23 cellular contexts compared by ENCODE assay signal in the genomic region with DNA sequence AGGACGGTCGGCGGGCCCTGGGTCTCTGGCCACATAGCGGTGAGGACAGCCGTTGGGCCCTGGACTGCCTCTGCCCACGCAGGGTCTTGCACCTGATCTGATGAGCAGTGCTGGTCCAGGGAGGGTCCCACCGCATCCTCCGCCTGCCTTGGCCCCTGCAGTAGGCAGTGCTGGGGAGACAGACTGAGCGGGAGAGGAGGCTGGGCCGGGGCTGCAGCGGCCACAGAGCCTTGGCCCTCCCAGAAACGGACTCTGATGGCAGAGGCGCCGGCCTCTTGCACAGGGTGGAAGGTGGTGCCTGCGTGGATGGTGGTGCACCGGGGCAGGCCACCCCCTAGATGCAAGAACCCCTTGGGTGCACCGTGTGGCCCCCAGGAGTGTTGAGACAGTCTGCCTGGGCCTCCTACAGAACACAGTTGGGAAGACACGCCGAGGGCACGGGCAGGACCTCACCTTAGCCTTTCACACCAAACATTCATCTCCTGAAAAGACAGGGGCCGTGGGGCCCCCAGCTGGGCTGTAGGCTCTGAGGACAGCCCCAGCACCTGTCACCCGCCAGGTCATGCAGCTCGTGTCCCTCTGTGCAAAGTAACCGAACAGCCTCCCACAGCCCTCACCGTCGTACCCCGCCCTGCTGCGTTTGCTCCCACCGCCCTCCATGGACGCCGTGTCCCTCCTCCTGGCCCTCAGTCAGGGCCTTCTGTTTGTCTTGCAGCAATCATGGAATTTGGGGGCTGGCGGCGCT. TPM values are rescaled to one million over a fixed set of nuclear protein-coding genes. Genes with fewer than 3 reads are reported as not detected.
DNase-seq lines count a peak whose midpoint lies in the region; ATAC-seq, FAIRE-seq and TF ChIP-seq lines count a peak whose summit lies in the region.
"Had no signal": no experiment of that assay in that cellular context is flagged by ENCODE, and none has a peak within 500 bp of the region (broad histone marks: within the 10 kb centered on the region; RNA-seq: fewer than 3 reads in every experiment).

No MANE protein-coding gene starts in this region.

- no peak overlapping the region for H2BK12ac ChIP-seq in H1 (ENCODE audit: low read depth, low read length)

- peaks cover 2% of the 10 kb centered on the region for H3K4me1 Mint-ChIP-seq in activated naive CD4-positive, alpha-beta T cell treated with anti-CD3 and anti-CD28 coated beads, Interleukin-2, amount 10 ng/mL, durations not matched to agents 7 days and 5 days
- H3K4me1 Mint-ChIP-seq in CD8-positive, alpha-beta T cell (ENCODE audit: low read depth): peaks cover 32% of the 10 kb centered on the region
- peaks cover 35 to 72% of the 10 kb centered on the region in 2 donors for H3K4me1 Mint-ChIP-seq in stimulated activated naive B cell treated with anti-CD40 and anti-IgM and Interleukin-4, amounts not matched to agents 10 μg/mL and 1 μg/mL and 100 μg/mL, for 72 hours

- H3K79me2 ChIP-seq in H1 (ENCODE audit: control insufficient read depth in 1 of 2, insufficient read depth in 2 of 2, low read length in 2 of 2) (no peaks in the 10 kb centered on the region), PC-3 (ENCODE audit: low read length) (no peaks in the 10 kb centered on the region)

- intact Hi-C loops in CD8-positive, alpha-beta T cell (cut with DNase I, micrococcal nuclease): no loop called here
- intact Hi-C loops in PC-3 (cut with micrococcal nuclease): no loop called here

- no peak overlapping the region for H3K4ac ChIP-seq in H1 (replicated peaks; ENCODE audit: insufficient read length, low read depth, low read length)

- peak overlapping the region; percentile 65 for H3K27ac Mint-ChIP-seq in activated naive CD4-positive, alpha-beta T cell treated with anti-CD3 and anti-CD28 coated beads, Interleukin-2, amount 10 ng/mL, durations not matched to agents 7 days and 5 days
- peak overlapping the region; percentile 27 for H3K27ac Mint-ChIP-seq in CD8-positive, alpha-beta T cell
- peak overlapping the region; percentile 78 for H3K27ac Mint-ChIP-seq in stimulated activated naive B cell treated with anti-CD40 and anti-IgM and Interleukin-4, amounts not matched to agents 10 μg/mL and 1 μg/mL and 100 μg/mL, for 72 hours

- peaks cover 3% of the 10 kb centered on the region; the same call in 1 of the 2 replicates for H3K79me1 ChIP-seq in H1 (ENCODE audit: low read depth, low read length)

- no peak overlapping the region for H2BK20ac ChIP-seq in H1 (ENCODE audit: low read length)

- no peak overlapping the region for H3K23ac ChIP-seq in H1 (ENCODE audit: insufficient read length)

- H3F3A ChIP-seq in PC-3 (ENCODE audit: low read length, unreplicated experiment): no peaks in the 10 kb centered on the region

- H2BK15ac ChIP-seq in H1 (ENCODE audit: low read length): no peak overlapping the region

- H3K18ac ChIP-seq in H1 (ENCODE audit: extremely low read depth, low read length): no peak overlapping the region

- H2AK5ac ChIP-seq in H1 (ENCODE audit: low read depth, low read length): no peak overlapping the region

- no peak overlapping the region for H4K91ac ChIP-seq in H1 (replicated peaks; ENCODE audit: insufficient read length, low read length)

- H3K27me3 Mint-ChIP-seq in activated naive CD4-positive, alpha-beta T cell treated with anti-CD3 and anti-CD28 coated beads, Interleukin-2, amount 10 ng/mL, durations not matched to agents 7 days and 5 days: no peaks in the 10 kb centered on the region
- no peaks in the 10 kb centered on the region for H3K27me3 Mint-ChIP-seq in CD8-positive, alpha-beta T cell (ENCODE audit: low read depth)
- no peaks in the 10 kb centered on the region for H3K27me3 Mint-ChIP-seq in stimulated activated naive B cell treated with anti-CD40 and anti-IgM and Interleukin-4, amounts not matched to agents 10 μg/mL and 1 μg/mL and 100 μg/mL, for 72 hours

- TF ChIP-seq RAD21 in H1 (IDR thresholded peaks at IDR 0.05 in 1 of 2, conservative IDR thresholded peaks at IDR 0.05 in 1 of 2; ENCODE audit: low read depth in 2 of 2, low read length in 2 of 2): no peak

- no peaks in the 10 kb centered on the region for H3K23me2 ChIP-seq in H1 (ENCODE audit: low read depth, low read length)

- H2BK5ac ChIP-seq in H1 (ENCODE audit: low read depth, low read length): no peak overlapping the region

- H4K20me1 ChIP-seq in H1 (replicated peaks in 1 of 2; ENCODE audit: control insufficient read depth in 1 of 2, insufficient read depth in 2 of 2, low read length in 2 of 2) (no peaks in the 10 kb centered on the region), PC-3 (ENCODE audit: low read length) (no peaks in the 10 kb centered on the region)

- H3K14ac ChIP-seq in H1 (ENCODE audit: insufficient read length): no peak overlapping the region

- H3K4me2 ChIP-seq in H1 (ENCODE audit: insufficient read depth in 1 of 2, low read depth in 2 of 2, low read length in 2 of 2) (no peak overlapping the region), PC-3 (ENCODE audit: low read length) (no peak overlapping the region)

- no peak overlapping the region for H3K9ac ChIP-seq in H1 (replicated peaks in 1 of 4; ENCODE audit: extremely low read depth in 1 of 4, low read depth in 3 of 4, low read length in 3 of 4)
- no peak overlapping the region for H3K9ac ChIP-seq in PC-3 (ENCODE audit: low read length)

- DNase-seq in activated naive CD4-positive, alpha-beta T cell treated with anti-CD3 and anti-CD28 coated beads, Interleukin-2, amount 10 ng/mL, durations not matched to agents 7 days and 5 days: no peak
- DNase-seq in activated naive CD4-positive, alpha-beta T cell (lab: John Stamatoyannopoulos, UW): no peak
- no peak for DNase-seq in CD8-positive, alpha-beta T cell
- no peak for DNase-seq in H1 (ENCODE audit: low read depth in 1 of 2, low spot score in 2 of 2)
- DNase-seq in stimulated activated naive B cell treated with anti-CD40 and anti-IgM and Interleukin-4, amounts not matched to agents 10 μg/mL and 1 μg/mL and 100 μg/mL, for 72 hours: no peak
- DNase-seq in activated CD8-positive, alpha-beta memory T cell treated with anti-CD3 and anti-CD28 coated beads, Interleukin-2, amount 50 U/mL, for 48 hours: no peak
- no peak for DNase-seq in PC-3
- DNase-seq: AML-193; COR-L47; DMS 273 treated with DMSO at 0.1 percent for 48 hours; DMS79 treated with DMSO at 0.1 percent for 48 hours; KG1; NCI-H1092; NCI-H1436; NCI-H1930; NCI-H510A; NCI-H774; NK-92 treated with Interleukin-12 subunit alpha and Interleukin-12 subunit beta, amount 100 ng/mL, for 24 hours; SJCRH30 had no signal

- ATAC-seq in CD8-positive, alpha-beta T cell: no peak
- no peak for ATAC-seq in stimulated activated naive B cell treated with anti-CD40 and anti-IgM and Interleukin-4, amounts not matched to agents 10 μg/mL and 1 μg/mL and 100 μg/mL, for 72 hours (replicated peaks)
- ATAC-seq in HG03457 (IDR thresholded peaks at IDR 0.05; ENCODE audit: unreplicated experiment) (no peak), PC-3 (no peak)
- ATAC-seq: Panc1 had no signal

- no peak for FAIRE-seq in H1 (lab: Jason Lieb, UNC)
- FAIRE-seq: HTR-8/SVneo had no signal

- CTCF ChIA-PET in activated naive CD4-positive, alpha-beta T cell treated with anti-CD3 and anti-CD28 coated beads, Interleukin-2, amount 10 ng/mL, durations not matched to agents 7 days and 5 days (lab: Charles Lee): no interaction called here
- CTCF ChIA-PET in CD8-positive, alpha-beta T cell (lab: Charles Lee): no interaction called here
- CTCF ChIA-PET in H1 (lab: Charles Lee; ENCODE audit: partially characterized antibody): no interaction called here
- CTCF ChIA-PET in PC-3 (lab: Charles Lee): no interaction called here

- no TSS peak for BruUV-seq in PC-3 (replicated peaks; lab: Mats Ljungman, UMichigan)

- no peak overlapping the region for H3K4me3 Mint-ChIP-seq in activated naive CD4-positive, alpha-beta T cell treated with anti-CD3 and anti-CD28 coated beads, Interleukin-2, amount 10 ng/mL, durations not matched to agents 7 days and 5 days
- H3K4me3 Mint-ChIP-seq in CD8-positive, alpha-beta T cell: no peak overlapping the region
- H3K4me3 Mint-ChIP-seq in stimulated activated naive B cell treated with anti-CD40 and anti-IgM and Interleukin-4, amounts not matched to agents 10 μg/mL and 1 μg/mL and 100 μg/mL, for 72 hours: peak overlapping the region in 1 of 2 donors; percentile 29

- peaks cover 9% of the 10 kb centered on the region for H3K36me3 Mint-ChIP-seq in activated naive CD4-positive, alpha-beta T cell treated with anti-CD3 and anti-CD28 coated beads, Interleukin-2, amount 10 ng/mL, durations not matched to agents 7 days and 5 days
- H3K36me3 Mint-ChIP-seq in CD8-positive, alpha-beta T cell: peaks cover 38% of the 10 kb centered on the region
- H3K36me3 Mint-ChIP-seq in stimulated activated naive B cell treated with anti-CD40 and anti-IgM and Interleukin-4, amounts not matched to agents 10 μg/mL and 1 μg/mL and 100 μg/mL, for 72 hours: peaks cover 58 to 64% of the 10 kb centered on the region in 2 donors

- peak overlapping the region; percentile 25 for H4K8ac ChIP-seq in H1 (ENCODE audit: extremely low read depth, insufficient read depth, low read length)

- peaks cover 6% of the 10 kb centered on the region for H3K36me3 ChIP-seq in CD8-positive, alpha-beta T cell (ENCODE audit: insufficient read depth, low read length)
- H3K36me3 ChIP-seq in H1 (ENCODE audit: control insufficient read depth in 2 of 4, insufficient read depth in 4 of 4, low read length in 3 of 4) (no peaks in the 10 kb centered on the region), PC-3 (ENCODE audit: low read depth, low read length) (no peaks in the 10 kb centered on the region)
- H3K36me3 ChIP-seq: HAP-1, SJCRH30 had no signal

- POLR2A ChIA-PET in CD8-positive, alpha-beta T cell (lab: Charles Lee): no interaction called here
- POLR2A ChIA-PET in H1 (lab: Charles Lee; ENCODE audit: partially characterized antibody) (no interaction called here), PC-3 (lab: Charles Lee; ENCODE audit: unreplicated experiment) (no interaction called here)

- no peak overlapping the region for H3K56ac ChIP-seq in H1 (replicated peaks; ENCODE audit: insufficient read length, low read depth, low read length)

- no peak for TF ChIP-seq POLR2A in H1 (IDR thresholded peaks at IDR 0.05; ENCODE audit: control extremely low read depth in 1 of 2, low read depth in 2 of 2, low read length in 2 of 2)

- no peaks in the 10 kb centered on the region for H3K9me3 ChIP-seq in CD8-positive, alpha-beta T cell (ENCODE audit: low read length)
- no peaks in the 10 kb centered on the region for H3K9me3 ChIP-seq in H1 (ENCODE audit: insufficient read depth in 2 of 2, low read depth in 1 of 2, low read length in 1 of 2)
- no peaks in the 10 kb centered on the region for H3K9me3 ChIP-seq in PC-3 (ENCODE audit: low read length)
- H3K9me3 ChIP-seq: HAP-1, SJCRH30 had no signal

- H3K9me3 Mint-ChIP-seq in activated naive CD4-positive, alpha-beta T cell treated with anti-CD3 and anti-CD28 coated beads, Interleukin-2, amount 10 ng/mL, durations not matched to agents 7 days and 5 days: no peaks in the 10 kb centered on the region
- H3K9me3 Mint-ChIP-seq in CD8-positive, alpha-beta T cell: no peaks in the 10 kb centered on the region
- peaks cover 0 to 2% of the 10 kb centered on the region in 2 donors for H3K9me3 Mint-ChIP-seq in stimulated activated naive B cell treated with anti-CD40 and anti-IgM and Interleukin-4, amounts not matched to agents 10 μg/mL and 1 μg/mL and 100 μg/mL, for 72 hours

- H2AFZ ChIP-seq in H1 (ENCODE audit: low read length): no peak overlapping the region
- no peak overlapping the region for H2AFZ ChIP-seq in PC-3 (ENCODE audit: low read length)

- TF ChIP-seq CTCF in CD8-positive, alpha-beta T cell (IDR thresholded peaks at IDR 0.05): no peak
- TF ChIP-seq CTCF in H1 (IDR thresholded peaks at IDR 0.05; ENCODE audit: control extremely low read depth in 1 of 3, insufficient read depth in 1 of 3, low read depth in 1 of 3, low read length in 3 of 3): no peak
- no peak for TF ChIP-seq CTCF in PC-3 (conservative IDR thresholded peaks at IDR 0.05; ENCODE audit: low read depth, low read length)

- no peak overlapping the region for H2BK120ac ChIP-seq in H1 (replicated peaks; ENCODE audit: low read depth, low read length)

- H3K27me3 ChIP-seq in CD8-positive, alpha-beta T cell (ENCODE audit: insufficient read depth, low read length): no peaks in the 10 kb centered on the region
- H3K27me3 ChIP-seq in H1 (replicated peaks in 1 of 4; ENCODE audit: control insufficient read depth in 3 of 4, extremely low read depth in 1 of 4, insufficient read depth in 3 of 4, low read length in 3 of 4) (no peaks in the 10 kb centered on the region), PC-3 (ENCODE audit: low read length) (no peaks in the 10 kb centered on the region)
- H3K27me3 ChIP-seq: SJCRH30 had no signal

- no peak overlapping the region for H4K5ac ChIP-seq in H1 (ENCODE audit: insufficient read length, low read depth, low read length)

- H3K9me2 ChIP-seq in PC-3 (replicated peaks; ENCODE audit: low read length): no peaks in the 10 kb centered on the region

- no peaks in the 10 kb centered on the region for H3K4me1 ChIP-seq in CD8-positive, alpha-beta T cell (ENCODE audit: insufficient read depth, low read length)
- H3K4me1 ChIP-seq in H1 (replicated peaks in 1 of 4; ENCODE audit: control insufficient read depth in 3 of 4, insufficient read depth in 4 of 4, low read length in 3 of 4) (no peaks in the 10 kb centered on the region), PC-3 (ENCODE audit: insufficient read depth, low read length) (no peaks in the 10 kb centered on the region)
- H3K4me1 ChIP-seq: HAP-1, SJCRH30 had no signal

- H3K27ac ChIP-seq in CD8-positive, alpha-beta T cell (ENCODE audit: low read depth, low read length): no peak overlapping the region
- H3K27ac ChIP-seq in H1 (ENCODE audit: low read depth, low read length) (no peak overlapping the region), PC-3 (ENCODE audit: low read length) (no peak overlapping the region)
- H3K27ac ChIP-seq: SJCRH30 had no signal

- TF ChIP-seq EP300 in H1 (IDR thresholded peaks at IDR 0.05; ENCODE audit: borderline replicate concordance in 1 of 2, low read depth in 2 of 2, low read length in 2 of 2): no peak

- no peak overlapping the region for H3K4me3 ChIP-seq in CD8-positive, alpha-beta T cell (ENCODE audit: low read depth, low read length)
- H3K4me3 ChIP-seq in H1 (ENCODE audit: extremely low read depth in 1 of 4, insufficient read depth in 2 of 4, low read depth in 3 of 4, low read length in 4 of 4): no peak overlapping the region
- H3K4me3 ChIP-seq in PC-3 (ENCODE audit: low read length): no peak overlapping the region
- H3K4me3 ChIP-seq: HAP-1, SJCRH30 had no signal

- WGBS in H1 (ENCODE audit: extremely low coverage in 1 of 2, insufficient coverage in 1 of 2, insufficient read length in 1 of 2, insufficient replicate concordance in 2 of 2, low coverage in 1 of 2, low lambda C conversion rate in 2 of 2, missing lambda C conversion rate in 1 of 2), 2 experiments: 94% methylated on average over 27 of the region's 33 CpGs; no CpG with 5 or more reads in 1 of the 2 experiments

RNA-seq across cellular contexts. Expression of a gene that starts 36.8 kb away (rescaled TPM):
- 10 to 100 TPM; 91.1 to 93.7 TPM for total RNA-seq in CD8-positive, alpha-beta T cell
- 6.6 and 6.8 TPM in 2 replicates for total RNA-seq in H1 (2021; fragmentation: NEBNext Ultra II Directional; extraction: Animal tissue kit (Norgen Biotek cat#: 25700))
- 2.0 and 3.2 TPM in 2 replicates for polyA plus RNA-seq in H1 (2011; rRNA removed)
- polyA plus RNA-seq in H1 (2011; cell fraction: cytosol; rRNA removed): 1.4 TPM
- polyA plus RNA-seq in H1 (2011; cell fraction: nucleus; rRNA removed): 4.2 TPM
- polyA plus RNA-seq in H1 (2012, experiment 1 of 2): 4.8 to 6.0 TPM (median 5.5 TPM) in 4 replicates
- polyA plus RNA-seq in H1 (2012, experiment 2 of 2): 4.5 TPM
- polyA plus RNA-seq in H1 (2013, experiment 1 of 2): 3.5 TPM
- polyA plus RNA-seq in H1 (2013, experiment 2 of 2): 3.6 TPM
- polyA minus RNA-seq in H1 (2011; rRNA and poly(A)+ RNA removed): 2.4 and 2.8 TPM in 2 replicates
- 7.3 TPM for polyA minus RNA-seq in H1 (2011; cell fraction: cytosol; rRNA and poly(A)+ RNA removed)
- 8.7 TPM for polyA minus RNA-seq in H1 (2011; cell fraction: nucleus; rRNA and poly(A)+ RNA removed)
- 5.9 and 9.8 TPM in 2 replicates for total RNA-seq in PC-3 (2014; rRNA removed)

Comparison
In these comparisons a context has a peak if more than half of its experiments do, and no peak if none do; other contexts are left out.
1. H3K27ac Mint-ChIP-seq: peak in every context shown above with its lines; median percentile 78 in stimulated activated naive B cell treated with anti-CD40 and anti-IgM and Interleukin-4, amounts not matched to agents 10 μg/mL and 1 μg/mL and 100 μg/mL, for 72 hours; 65 in activated naive CD4-positive, alpha-beta T cell treated with anti-CD3 and anti-CD28 coated beads, Interleukin-2, amount 10 ng/mL, durations not matched to agents 7 days and 5 days; 27 in CD8-positive, alpha-beta T cell.